In the genomic region with DNA sequence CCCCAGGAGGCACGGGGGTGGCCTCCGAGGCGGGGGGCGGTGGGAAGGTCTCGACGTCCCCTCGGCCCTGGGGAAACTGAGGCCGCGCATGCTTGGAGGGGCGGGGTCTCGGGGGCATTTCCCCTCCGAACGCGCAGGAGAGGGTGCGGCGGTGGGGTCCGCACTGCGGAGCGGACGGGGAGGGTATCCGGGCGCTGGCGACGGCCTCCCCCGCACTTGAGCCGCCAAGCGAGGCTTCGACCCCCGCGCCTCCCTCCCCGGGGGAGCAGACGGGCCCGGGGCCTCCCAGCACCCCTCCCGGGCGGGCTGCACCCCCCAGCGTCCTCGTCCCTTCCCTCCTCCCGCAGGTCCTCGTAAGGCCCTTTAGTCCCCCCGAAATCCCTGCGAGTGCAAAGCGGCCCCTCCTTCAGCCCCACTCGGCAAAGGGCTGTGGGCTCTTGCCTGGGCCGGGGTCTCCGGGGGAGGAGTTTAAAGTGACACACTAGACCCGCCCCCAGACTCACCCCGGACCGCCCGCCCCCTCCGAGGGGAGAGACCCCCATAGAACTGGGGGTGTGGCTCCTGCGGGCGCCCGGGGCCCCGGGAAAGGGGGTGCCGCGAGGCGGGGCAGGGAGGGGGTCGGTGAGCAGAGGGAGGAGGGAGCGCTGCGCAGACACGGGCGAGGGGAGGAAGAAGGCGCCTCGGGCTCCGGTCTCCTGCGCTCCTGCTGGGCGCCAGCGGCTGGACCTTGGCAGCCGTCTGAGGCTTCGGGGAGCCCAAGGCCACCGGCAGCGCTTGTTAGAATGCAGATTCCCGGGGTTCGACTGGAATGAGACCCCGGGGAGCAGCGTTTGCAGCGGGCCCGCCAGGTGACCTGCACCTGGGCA, we compare ENCODE assay signal across 1 cellular context.
TF ChIP-seq lines count a peak whose summit lies in the region.

No MANE protein-coding gene starts in this region.

TF ChIP-seq in H1, 55 proteins besides CTCF, POLR2A, EP300 and RAD21:
- TF ChIP-seq EZH2 (IDR thresholded peaks at IDR 0.05; ENCODE audit: low read depth, low read length, severe bottlenecking) (peak; percentile 36), SUZ12 (IDR thresholded peaks at IDR 0.05; ENCODE audit: low read length) (peak; percentile 58; the same call in 1 of the 2 replicates), CEBPB (IDR thresholded peaks at IDR 0.05; ENCODE audit: low read depth, low read length) (no peak)
